In genomic region chr15:34969340-34970097, GRCh38 we compare ENCODE assay signal across 8 cellular contexts. TPM values are rescaled to one million over a fixed set of nuclear protein-coding genes. Genes with fewer than 3 reads are reported as not detected.
DNase-seq lines count a peak whose midpoint lies in the region; ATAC-seq and TF ChIP-seq lines count a peak whose summit lies in the region.

AQR (minus strand) TSS chr15:34969742; CDS start chr15:34969613, 129 bp downstream.

- peak within 1 kb of the TSS in 1 of 2 donors; percentile 9 for H3K27ac ChIP-seq in ovary
- peak within 1 kb of the TSS; percentile 56 to 69 (median 66) for H3K27ac ChIP-seq in thyroid gland

- H3K27me3 ChIP-seq in ovary (no peaks in the 10 kb centered on the region), thyroid gland (no peaks in the 10 kb centered on the region)

- H3K9me3 ChIP-seq in ovary = no peaks in the 10 kb centered on the region
- no peaks in the 10 kb centered on the region for H3K9me3 ChIP-seq in thyroid gland

- no peaks in the 10 kb centered on the region for H3K27me3 Mint-ChIP-seq in activated naive CD8-positive, alpha-beta T cell

- intact Hi-C loops in head of caudate nucleus (cut with DNase I) = no loop called here
- intact Hi-C loops in ovary (cut with DNase I) = no loop called here
- intact Hi-C loops in thyroid gland (cut with DNase I) = no loop called here

- peak within 1 kb of the TSS; percentile 63 for H3K4me3 ChIP-seq in GM12865 (ENCODE audit: low read depth, low read length)
- H3K4me3 ChIP-seq in ovary = peak within 1 kb of the TSS; percentile 98
- H3K4me3 ChIP-seq in thyroid gland (replicated peaks in 1 of 3) = peak within 1 kb of the TSS; percentile 44 to 87 (median 84)

- H3K27ac Mint-ChIP-seq in activated naive CD8-positive, alpha-beta T cell = peak within 1 kb of the TSS; percentile 97

- H3K4me3 Mint-ChIP-seq in activated naive CD8-positive, alpha-beta T cell = peak within 1 kb of the TSS; percentile 100

- peak; percentile 89 for TF ChIP-seq CTCF in GM12865 (IDR thresholded peaks at IDR 0.05; ENCODE audit: insufficient read depth, low read depth, low read length, missing control alignments)
- TF ChIP-seq CTCF in ovary (IDR thresholded peaks at IDR 0.05) = peak; percentile 68 to 84 (median 71)
- peak; percentile 67 to 94 (median 90) for TF ChIP-seq CTCF in thyroid gland (IDR thresholded peaks at IDR 0.05)

- TF ChIP-seq POLR2A in ovary (IDR thresholded peaks at IDR 0.05) = peak; percentile 65
- TF ChIP-seq POLR2A in thyroid gland (IDR thresholded peaks at IDR 0.05) = peak in 1 of 2 donors; percentile 73

- H3K36me3 ChIP-seq in ovary (no peaks in the 10 kb centered on the region), thyroid gland (no peaks in the 10 kb centered on the region)

- peak; percentile 99 for ATAC-seq in HG02642 (IDR thresholded peaks at IDR 0.05; ENCODE audit: poor library complexity, unreplicated experiment)

- no peak for TF ChIP-seq EP300 in ovary (IDR thresholded peaks at IDR 0.05)

- DNase-seq in GM12865 (ENCODE audit: low read depth) (peak; percentile 99), NCI-H1105 (lab: John Stamatoyannopoulos, UW) (peak; percentile 82), SKM-1 treated with dmso at 0.1 percent for 144 hours (lab: John Stamatoyannopoulos, UW; ENCODE audit: unreplicated experiment) (peak; percentile 96), head of caudate nucleus (peak; percentile 92 to 99 (median 97)), ovary (peak; percentile 92 to 95 (median 93)), thyroid gland (peak; percentile 96)

- peaks cover 45% of the 10 kb centered on the region for H3K4me1 Mint-ChIP-seq in activated naive CD8-positive, alpha-beta T cell (ENCODE audit: low read depth)

- peaks cover 5% of the 10 kb centered on the region for H3K4me1 ChIP-seq in ovary (ENCODE audit: insufficient read depth)
- H3K4me1 ChIP-seq in thyroid gland = peaks cover 6 to 14% of the 10 kb centered on the region in 2 donors

- peaks cover 4% of the 10 kb centered on the region for H3K36me3 Mint-ChIP-seq in activated naive CD8-positive, alpha-beta T cell

- no peaks in the 10 kb centered on the region for H3K9me3 Mint-ChIP-seq in activated naive CD8-positive, alpha-beta T cell (ENCODE audit: low read depth)

- 0% methylated on average over 43 to 44 of the region's 44 CpGs for WGBS in ovary, 3 donors
- WGBS in thyroid gland, 2 donors = 0% methylated on average over 36 to 42 of the region's 44 CpGs

RNA-seq across cellular contexts. Expression of gene AQR, which starts in this region (rescaled TPM):
- 10 to 100 TPM; 18.5 to 31.3 (median 27.5) TPM for total RNA-seq in ovary
- 10 to 100 TPM in 1 of 2 donors, 1 to 10 TPM in 1; 9.2 to 32.4 TPM for polyA plus RNA-seq in ovary
- total RNA-seq in thyroid gland = 10 to 100 TPM; 27.9 to 40.3 (median 37.8) TPM
